7 cellular contexts compared by ENCODE assay signal in genomic region chr1:169110265-169110664, GRCh38. TPM values are rescaled to one million over a fixed set of nuclear protein-coding genes. Genes with fewer than 3 reads are reported as not detected.
DNase-seq lines count a peak whose midpoint lies in the region; ATAC-seq, FAIRE-seq and TF ChIP-seq lines count a peak whose summit lies in the region.

No MANE protein-coding gene starts in this region.

- H3K9ac ChIP-seq in HUES48 (ENCODE audit: low read depth, low read length) = no peak overlapping the region
- peak overlapping the region; percentile 82 for H3K9ac ChIP-seq in keratinocyte (ENCODE audit: control insufficient read depth, extremely low read depth, insufficient read depth, low read length)

- intact Hi-C loops in adrenal gland (cut with DNase I) (no loop called here), stomach (cut with DNase I; ENCODE audit: low total_unique reads) (no loop called here)

- H3K4me3 ChIP-seq in HUES48 (ENCODE audit: low read depth, low read length) (no peak overlapping the region), adrenal gland (peak overlapping the region in 1 of 4 donors; percentile 98), keratinocyte (ENCODE audit: control insufficient read depth in 2 of 3, extremely low read depth in 1 of 3, insufficient read depth in 2 of 3, low read depth in 1 of 3, low read length in 3 of 3) (peak overlapping the region in 2 of 3 experiments; percentile 8 to 34), stomach (peak overlapping the region; percentile 75 to 96 (median 79))

- H3K9me3 ChIP-seq in HUES48 (ENCODE audit: control insufficient read depth, insufficient read depth, low read length) (no peaks in the 10 kb centered on the region), adrenal gland (replicated peaks in 1 of 3) (no peaks in the 10 kb centered on the region), keratinocyte (ENCODE audit: control insufficient read depth, low read depth, low read length) (no peaks in the 10 kb centered on the region), stomach (no peaks in the 10 kb centered on the region)

- H2AFZ ChIP-seq in keratinocyte (ENCODE audit: control insufficient read depth, low read length) = no peak overlapping the region

- FAIRE-seq in keratinocyte (lab: Jason Lieb, UNC) = no peak

- peaks cover 37% of the 10 kb centered on the region for H3K4me1 ChIP-seq in HUES48 (ENCODE audit: control insufficient read depth, insufficient read depth, low read length)
- peaks cover 64 to 72% of the 10 kb centered on the region in 2 donors for H3K4me1 ChIP-seq in adrenal gland (replicated peaks in 1 of 2)
- H3K4me1 ChIP-seq in keratinocyte (ENCODE audit: control insufficient read depth, extremely low read depth, insufficient read depth, low read length) = peaks cover 57% of the 10 kb centered on the region
- H3K4me1 ChIP-seq in stomach = peaks cover 33 to 73% (median 54%) of the 10 kb centered on the region in 4 donors

- H3K9me1 ChIP-seq in keratinocyte (ENCODE audit: control insufficient read depth, extremely low read depth, insufficient read depth, low read length) = no peaks in the 10 kb centered on the region

- TF ChIP-seq POLR2A in adrenal gland (IDR thresholded peaks at IDR 0.05) (no peak), stomach (IDR thresholded peaks at IDR 0.05) (no peak)

- peak overlapping the region; percentile 74 for H3K4me2 ChIP-seq in keratinocyte (ENCODE audit: control insufficient read depth, extremely low read depth, insufficient read depth, low read depth, low read length)

- peaks cover 52% of the 10 kb centered on the region for H3K79me2 ChIP-seq in keratinocyte (ENCODE audit: control insufficient read depth, insufficient read depth, low read length)

- WGBS in adrenal gland, 4 donors = 10 to 23% (median 16%) methylated on average over 3 of the region's 3 CpGs
- WGBS in stomach, 5 donors = 7 to 19% (median 11%) methylated on average over 3 of the region's 3 CpGs

- dilution Hi-C loops in keratinocyte (cut with MboI; ENCODE audit: extremely low pct_ligation_motif_present, low sequenced_read_pairs) = no loop called here

- ATAC-seq in omental fat pad (ENCODE audit: low FRiP score) (no peak), GM19452 (IDR thresholded peaks at IDR 0.05; ENCODE audit: unreplicated experiment) (no peak), GM18511 (IDR thresholded peaks at IDR 0.05; ENCODE audit: unreplicated experiment) (no peak)

- H4K20me1 ChIP-seq in keratinocyte (ENCODE audit: control insufficient read depth, extremely low read depth, insufficient read depth, low read length) = no peaks in the 10 kb centered on the region

- H3K27ac ChIP-seq in HUES48 (ENCODE audit: low read depth, low read length) = peak overlapping the region; percentile 31
- H3K27ac ChIP-seq in adrenal gland = peak overlapping the region in 4 of 5 donors; percentile 74 to 95 (median 92)
- peak overlapping the region; percentile 73 for H3K27ac ChIP-seq in keratinocyte (ENCODE audit: control insufficient read depth, insufficient read depth, low read length)
- H3K27ac ChIP-seq in stomach = peak overlapping the region; percentile 58 to 98 (median 94)

- no peak for TF ChIP-seq CTCF in adrenal gland (IDR thresholded peaks at IDR 0.05)
- no peak for TF ChIP-seq CTCF in keratinocyte (optimal IDR thresholded peaks at IDR 0.05 in 1 of 3, IDR thresholded peaks at IDR 0.05 in 1 of 3, conservative IDR thresholded peaks at IDR 0.05 in 1 of 3; ENCODE audit: extremely low read depth in 1 of 3, insufficient read depth in 2 of 3, low read length in 3 of 3)
- TF ChIP-seq CTCF in stomach (IDR thresholded peaks at IDR 0.05) = no peak
- TF ChIP-seq CTCF in omental fat pad (IDR thresholded peaks at IDR 0.05) = no peak

- H3K27me3 ChIP-seq in HUES48 (ENCODE audit: control insufficient read depth, insufficient read depth, low read length) (no peaks in the 10 kb centered on the region), adrenal gland (no peaks in the 10 kb centered on the region), keratinocyte (ENCODE audit: control insufficient read depth, extremely low read depth, insufficient read depth, low read length) (peaks cover 5% of the 10 kb centered on the region), stomach (no peaks in the 10 kb centered on the region)

- H3K36me3 ChIP-seq in HUES48 (ENCODE audit: control insufficient read depth, insufficient read depth, low read length) (peaks cover 30% of the 10 kb centered on the region), adrenal gland (replicated peaks in 1 of 2) (peaks cover 0 to 23% of the 10 kb centered on the region in 2 donors), keratinocyte (ENCODE audit: control insufficient read depth in 2 of 2, extremely low read depth in 1 of 2, insufficient read depth in 2 of 2, low read length in 2 of 2) (peaks cover 0 to 4% of the 10 kb centered on the region in 2 experiments), stomach (peaks cover 27 to 34% (median 30%) of the 10 kb centered on the region in 4 donors)

- DNase-seq in adrenal gland (no peak), keratinocyte (ENCODE audit: low read depth, low spot score) (no peak), stomach (peak; percentile 65), omental fat pad (ENCODE audit: low spot score) (no peak)

- no peak for TF ChIP-seq EP300 in stomach (IDR thresholded peaks at IDR 0.05)

RNA-seq across cellular contexts. Expression of gene ATP1B1, which starts 3.8 kb away (rescaled TPM):
- 100 to 1,000 TPM in 7 of 8 donors, 10 to 100 TPM in 1; 97.8 to 187 (median 161) TPM for total RNA-seq in adrenal gland
- 100 to 1,000 TPM in 1 of 3 donors, 10 to 100 TPM in 2; 85.7 to 122 (median 86.4) TPM for polyA plus RNA-seq in adrenal gland
- polyA plus RNA-seq in keratinocyte = 21.1 to 32.8 TPM (median 30.0 TPM) in 3 replicates
- polyA plus RNA-seq in keratinocyte (2011; ENCODE audit: low read depth) = 32.4 TPM
- polyA plus RNA-seq in keratinocyte (2011; cell fraction: cytosol; rRNA removed) = 11.2 and 16.6 TPM in 2 replicates
- polyA plus RNA-seq in keratinocyte (2011; cell fraction: nucleus; rRNA removed) = 23.9 and 33.4 TPM in 2 replicates
- 35.0 and 37.8 TPM in 2 replicates for polyA plus RNA-seq in keratinocyte (2012; ENCODE audit: low replicate concordance)
- polyA minus RNA-seq in keratinocyte = 8.4 to 29.2 TPM (median 15.0 TPM) in 3 replicates
- 22.6 TPM for polyA minus RNA-seq in keratinocyte (2011; cell fraction: cytosol; rRNA and poly(A)+ RNA removed)
- 18.6 and 28.9 TPM in 2 replicates for polyA minus RNA-seq in keratinocyte (2011; cell fraction: nucleus; rRNA and poly(A)+ RNA removed)
- 100 to 1,000 TPM; 106 to 507 (median 272) TPM for total RNA-seq in stomach
- polyA plus RNA-seq in stomach = 100 to 1,000 TPM in 2 of 3 donors, 10 to 100 TPM in 1; 59.9 to 176 (median 109) TPM
- total RNA-seq in omental fat pad = 10 to 100 TPM; 19.9 to 60.6 (median 37.3) TPM

Comparison
In these comparisons a context has a peak if more than half of its experiments do, and no peak if none do; other contexts are left out.
1. H3K27ac ChIP-seq: peak in every context shown above with its lines; median percentile 94 in stomach; 92 in adrenal gland; 73 in keratinocyte; 31 in HUES48.